Comparison of ENCODE assay signal across 14 cellular contexts in the genomic region with DNA sequence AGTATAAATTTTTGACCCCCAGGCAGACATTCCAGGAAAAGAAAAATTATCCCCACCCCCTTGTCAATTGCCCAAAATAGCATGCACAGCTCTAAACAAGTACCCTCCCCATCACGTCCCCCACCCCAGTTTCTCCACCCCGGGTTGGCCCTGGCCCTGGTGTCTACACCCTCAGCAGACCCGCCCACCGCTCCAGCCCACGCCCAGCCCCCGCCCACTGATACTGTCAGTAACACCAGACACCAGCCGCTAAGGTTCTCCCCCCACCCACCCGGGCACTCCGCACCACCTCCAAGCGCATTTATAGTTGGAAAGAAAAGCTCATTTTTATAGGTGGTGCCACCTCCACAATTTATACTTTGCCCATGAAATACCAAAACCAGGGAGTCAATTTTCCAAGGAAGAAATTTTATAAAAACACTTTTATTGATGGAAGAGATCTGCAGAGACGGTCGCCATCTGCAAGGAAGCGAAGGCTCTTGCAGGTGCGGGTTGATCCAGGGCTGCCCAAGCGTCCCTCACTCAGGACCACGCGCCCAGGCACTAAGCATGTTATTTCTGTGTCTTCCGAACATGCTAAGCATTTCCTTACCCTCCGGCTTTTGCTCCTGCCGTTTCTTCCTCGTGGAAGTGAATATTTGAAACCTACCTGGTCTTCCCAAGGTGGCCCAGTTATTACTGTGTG.
DNase-seq lines count a peak whose midpoint lies in the region; ATAC-seq and TF ChIP-seq lines count a peak whose summit lies in the region.
"Had no signal": no experiment of that assay in that cellular context is flagged by ENCODE, and none has a peak within 500 bp of the region (broad histone marks: within the 10 kb centered on the region; RNA-seq: fewer than 3 reads in every experiment).

No MANE protein-coding gene starts in this region.

- H3K27me3 ChIP-seq in right atrium auricular region = no peaks in the 10 kb centered on the region
- peaks cover 10% of the 10 kb centered on the region for H3K27me3 ChIP-seq in HCT116 (ENCODE audit: insufficient read depth, low read length)
- no peaks in the 10 kb centered on the region for H3K27me3 ChIP-seq in endodermal cell (ENCODE audit: control insufficient read depth, insufficient read depth, low read length, poor library complexity, severe bottlenecking)
- peaks cover 0 to 37% (median 0%) of the 10 kb centered on the region in 7 donors for H3K27me3 ChIP-seq in spleen (replicated peaks in 1 of 7)

- H2AFZ ChIP-seq in HCT116 (ENCODE audit: low read depth, low read length, poor library complexity, severe bottlenecking) = no peak overlapping the region

- H3K27ac ChIP-seq in right atrium auricular region (no peak overlapping the region), HCT116 (ENCODE audit: low read depth, low read length) (no peak overlapping the region), endodermal cell (ENCODE audit: low read depth, low read length) (no peak overlapping the region), spleen (no peak overlapping the region)

- RAD21 ChIA-PET in HCT116 (lab: Charles Lee; ENCODE audit: low non-redundant PET in 1 of 2, low total read pairs in 2 of 2, uncharacterized antibody in 2 of 2, unreplicated experiment in 2 of 2) = no interaction called here

- no peaks in the 10 kb centered on the region for H3K9me2 ChIP-seq in HCT116 (ENCODE audit: insufficient read depth)

- H3K9ac ChIP-seq in HCT116 (ENCODE audit: low read length) = no peak overlapping the region
- H3K9ac ChIP-seq in endodermal cell (ENCODE audit: extremely low read depth, low read length, poor library complexity, severe bottlenecking) = no peak overlapping the region

- H3K4me1 ChIP-seq in right atrium auricular region (no peaks in the 10 kb centered on the region), HCT116 (ENCODE audit: control insufficient read depth in 1 of 2, insufficient read depth in 2 of 2, low read length in 2 of 2) (no peaks in the 10 kb centered on the region), endodermal cell (ENCODE audit: control insufficient read depth, insufficient read depth, low read length) (no peaks in the 10 kb centered on the region), spleen (no peaks in the 10 kb centered on the region)

- no peaks in the 10 kb centered on the region for H3K9me3 ChIP-seq in right atrium auricular region
- no peaks in the 10 kb centered on the region for H3K9me3 ChIP-seq in HCT116 (ENCODE audit: control insufficient read depth in 1 of 2, insufficient read depth in 1 of 2, low read depth in 1 of 2, low read length in 2 of 2)
- no peaks in the 10 kb centered on the region for H3K9me3 ChIP-seq in endodermal cell (ENCODE audit: control insufficient read depth, low read length)
- H3K9me3 ChIP-seq in spleen = peaks cover 0 to 8% (median 0%) of the 10 kb centered on the region in 8 donors

- no peak for TF ChIP-seq RAD21 in HCT116 (IDR thresholded peaks at IDR 0.05; ENCODE audit: low read depth)

- WGBS in endodermal cell (ENCODE audit: insufficient coverage in 1 of 2, insufficient read length in 1 of 2), 2 experiments = 87 to 97% methylated on average over 11 to 21 of the region's 21 CpGs
- 80 to 89% (median 85%) methylated on average over 21 of the region's 21 CpGs for WGBS in spleen, 5 donors

- POLR2A ChIA-PET in HCT116 (lab: Charles Lee) = no interaction called here
- POLR2A ChIA-PET in T-cell (lab: Charles Lee) = no interaction called here

- peak; percentile 52 for DNase-seq in right atrium auricular region (ENCODE audit: low spot score)
- DNase-seq in cardiac septum (ENCODE audit: low spot score) = no peak
- DNase-seq in HCT116 (ENCODE audit: low read depth, low spot score) = no peak
- peak; percentile 51 for DNase-seq in endodermal cell
- peak; percentile 65 for DNase-seq in spleen
- no peak for DNase-seq in DMS 273 treated with DMSO at 0.1 percent for 48 hours (lab: John Stamatoyannopoulos, UW)
- no peak for DNase-seq in T-cell
- DNase-seq: Calu3; CD4-positive, alpha-beta T cell; DND-41; NCI-H187; NCI-H226; RPMI8226 had no signal

- H3K9me3 Mint-ChIP-seq in endodermal cell (no peaks in the 10 kb centered on the region), T-cell (no peaks in the 10 kb centered on the region)
- H3K9me3 Mint-ChIP-seq: CD4-positive, alpha-beta T cell had no signal

- BruUV-seq in HCT116 (replicated peaks; lab: Mats Ljungman, UMichigan) = no TSS peak

- H3K36me3 ChIP-seq in right atrium auricular region (no peaks in the 10 kb centered on the region), HCT116 (ENCODE audit: control insufficient read depth in 1 of 2, insufficient read depth in 2 of 2, low read length in 2 of 2) (no peaks in the 10 kb centered on the region), endodermal cell (ENCODE audit: control insufficient read depth, insufficient read depth, low read length) (no peaks in the 10 kb centered on the region), spleen (no peaks in the 10 kb centered on the region)

- TF ChIP-seq CTCF in right atrium auricular region (IDR thresholded peaks at IDR 0.05) = no peak
- no peak for TF ChIP-seq CTCF in HCT116 (IDR thresholded peaks at IDR 0.05 in 2 of 3, conservative IDR thresholded peaks at IDR 0.05 in 1 of 3; ENCODE audit: borderline replicate concordance in 1 of 3, insufficient read depth in 1 of 3, low read depth in 2 of 3, low read length in 2 of 3)
- TF ChIP-seq CTCF in endodermal cell (conservative IDR thresholded peaks at IDR 0.05) = no peak
- TF ChIP-seq CTCF in spleen (IDR thresholded peaks at IDR 0.05 in 8 of 11, conservative IDR thresholded peaks at IDR 0.05 in 3 of 11) = no peak

- H3K27me3 Mint-ChIP-seq in endodermal cell (ENCODE audit: insufficient read depth) (no peaks in the 10 kb centered on the region), T-cell (peaks cover 0 to 3% of the 10 kb centered on the region in 2 donors)
- H3K27me3 Mint-ChIP-seq: CD4-positive, alpha-beta T cell had no signal

- no peak overlapping the region for H3K4me2 ChIP-seq in HCT116 (ENCODE audit: low read length)

- no peaks in the 10 kb centered on the region for H3K36me3 Mint-ChIP-seq in endodermal cell (ENCODE audit: low read depth)
- H3K36me3 Mint-ChIP-seq in T-cell = no peaks in the 10 kb centered on the region

- H4K20me1 ChIP-seq in HCT116 (ENCODE audit: insufficient read depth) = no peaks in the 10 kb centered on the region

- H3K4me3 ChIP-seq in right atrium auricular region (no peak overlapping the region), HCT116 (replicated peaks in 1 of 2; ENCODE audit: low read depth in 1 of 2, low read length in 2 of 2) (no peak overlapping the region), endodermal cell (ENCODE audit: low read length) (no peak overlapping the region), spleen (no peak overlapping the region)

- CTCF ChIA-PET in HCT116 (lab: Charles Lee) (interaction anchor here (0.9 kb wide), 1 partner anchor 10 kb away, joined by 3 read pairs; no protein-coding TSS in a partner anchor), T-cell (lab: Charles Lee) (no interaction called here)

- intact Hi-C loops in cardiac septum (cut with DNase I) (loop anchor here (10.0 kb wide), 1 partner anchor 344 kb away; no protein-coding TSS in a partner anchor), HCT116 (cut with micrococcal nuclease) (no loop called here), spleen (cut with DNase I; ENCODE audit: low total_unique reads) (no loop called here)

- H3K27ac Mint-ChIP-seq in endodermal cell (no peak overlapping the region), T-cell (no peak overlapping the region)
- H3K27ac Mint-ChIP-seq: CD4-positive, alpha-beta T cell had no signal

- TF ChIP-seq POLR2A in HCT116 (IDR thresholded peaks at IDR 0.05; ENCODE audit: borderline replicate concordance, extremely low read depth, insufficient read depth, insufficient read length) = no peak
- TF ChIP-seq POLR2A in spleen (IDR thresholded peaks at IDR 0.05) = no peak

- ATAC-seq in HCT116 (peak; percentile 38; the same call in 1 of the 2 replicates), GM19351 (IDR thresholded peaks at IDR 0.05; ENCODE audit: unreplicated experiment) (no peak), T-cell (replicated peaks in 1 of 4) (no peak)

- no peak overlapping the region for H3K4me3 Mint-ChIP-seq in endodermal cell
- no peak overlapping the region for H3K4me3 Mint-ChIP-seq in T-cell
- H3K4me3 Mint-ChIP-seq: CD4-positive, alpha-beta T cell had no signal

- H3K4me1 Mint-ChIP-seq in endodermal cell (no peaks in the 10 kb centered on the region), T-cell (no peaks in the 10 kb centered on the region)

- no peaks in the 10 kb centered on the region for H3K79me2 ChIP-seq in HCT116 (ENCODE audit: insufficient read depth, low read length)

TF ChIP-seq in HCT116, 20 proteins besides CTCF, POLR2A, EP300 and RAD21:
- TF ChIP-seq EGR1 (IDR thresholded peaks at IDR 0.05; ENCODE audit: low read depth) = no peak
- TF ChIP-seq SIN3A (IDR thresholded peaks at IDR 0.05; ENCODE audit: low read depth) = no peak
- TF ChIP-seq POLR2AphosphoS5 (IDR thresholded peaks at IDR 0.05; ENCODE audit: low read depth, low read length) = no peak
- TF ChIP-seq SP1 (IDR thresholded peaks at IDR 0.05; ENCODE audit: low read depth) = no peak
- TF ChIP-seq CBX3 (IDR thresholded peaks at IDR 0.05; ENCODE audit: low read depth) = no peak

Comparison
In these comparisons a context has a peak if more than half of its experiments do, and no peak if none do; other contexts are left out.
1. DNase-seq: peak in right atrium auricular region (single experiment), endodermal cell (single experiment) and spleen (single experiment); none in cardiac septum (single experiment), HCT116 (single experiment), DMS 273 treated with DMSO at 0.1 percent for 48 hours (single experiment) and T-cell (0 of 34).